In genomic region chr5:10275460-10275859, GRCh38 we compare ENCODE assay signal across 25 cellular contexts. TPM values are rescaled to one million over a fixed set of nuclear protein-coding genes. Genes with fewer than 3 reads are reported as not detected.
A peak's percentile ranks its signal among the peaks of the same experiment; 100 is the strongest.
DNase-seq lines count a peak whose midpoint lies in the region; ATAC-seq and TF ChIP-seq lines count a peak whose summit lies in the region.
"Had no signal": no experiment of that assay in that cellular context is flagged by ENCODE, and none has a peak within 500 bp of the region (broad histone marks: within the 10 kb centered on the region; RNA-seq: fewer than 3 reads in every experiment).

No MANE protein-coding gene starts in this region.

- TF ChIP-seq EP300 in ovary (IDR thresholded peaks at IDR 0.05): no peak

- no peaks in the 10 kb centered on the region for H3K27me3 ChIP-seq in ovary
- H3K27me3 ChIP-seq: cardiac muscle cell, gastroesophageal sphincter had no signal

- peaks cover 22% of the 10 kb centered on the region for H3K27me3 Mint-ChIP-seq in activated CD8-positive, alpha-beta memory T cell treated with anti-CD3 and anti-CD28 coated beads, Interleukin-2, amount 10 ng/mL, durations not matched to agents 7 days and 5 days
- H3K27me3 Mint-ChIP-seq in nephron (ENCODE audit: low read depth): peaks cover 4% of the 10 kb centered on the region
- H3K27me3 Mint-ChIP-seq: CD4-positive, alpha-beta T cell had no signal

- H3K4me1 ChIP-seq in ovary (ENCODE audit: insufficient read depth): no peaks in the 10 kb centered on the region
- H3K4me1 ChIP-seq: gastroesophageal sphincter, left ventricle myocardium inferior had no signal

- H3K27ac ChIP-seq in coronary artery (no peak overlapping the region), ovary (no peak overlapping the region)
- H3K27ac ChIP-seq: cardiac muscle cell, gastroesophageal sphincter, left ventricle myocardium inferior, PC-9, WERI-Rb-1 had no signal

- CTCF ChIA-PET in activated CD8-positive, alpha-beta memory T cell treated with anti-CD3 and anti-CD28 coated beads, Interleukin-2, amount 10 ng/mL, durations not matched to agents 7 days and 5 days (lab: Charles Lee): no interaction called here

- H3K9me3 ChIP-seq in ovary: no peaks in the 10 kb centered on the region
- H3K9me3 ChIP-seq: gastroesophageal sphincter, left ventricle myocardium inferior had no signal

- 47 to 64% (median 52%) methylated on average over 10 of the region's 10 CpGs for WGBS in ovary, 3 donors

- no peak for ATAC-seq in activated CD8-positive, alpha-beta memory T cell treated with anti-CD3 and anti-CD28 coated beads, Interleukin-2, amount 10 ng/mL, durations not matched to agents 7 days and 5 days
- ATAC-seq in GM21381 (IDR thresholded peaks at IDR 0.05; ENCODE audit: unreplicated experiment): no peak

- no peak overlapping the region for H3K4me3 Mint-ChIP-seq in activated CD8-positive, alpha-beta memory T cell treated with anti-CD3 and anti-CD28 coated beads, Interleukin-2, amount 10 ng/mL, durations not matched to agents 7 days and 5 days
- no peak overlapping the region for H3K4me3 Mint-ChIP-seq in nephron
- H3K4me3 Mint-ChIP-seq: activated CD4-positive, alpha-beta T cell treated with anti-CD3 and anti-CD28 coated beads, Interleukin-2, amount 10 ng/mL, durations not matched to agents 24 days and 14 days; activated naive CD4-positive, alpha-beta T cell treated with anti-CD3 and anti-CD28 coated beads, Interleukin-2, amount 10 ng/mL, durations not matched to agents 7 days and 5 days; CD4-positive, alpha-beta T cell; dendritic cell treated with granulocyte-macrophage colony-stimulating factor and Interleukin-4, amounts not matched to agents 40 ng/mL and 50 ng/mL, for 4 days; naive B cell had no signal

- intact Hi-C loops in ovary (cut with DNase I): no loop called here

- H3K27ac Mint-ChIP-seq in activated CD8-positive, alpha-beta memory T cell treated with anti-CD3 and anti-CD28 coated beads, Interleukin-2, amount 10 ng/mL, durations not matched to agents 7 days and 5 days: no peak overlapping the region
- H3K27ac Mint-ChIP-seq in nephron: peak overlapping the region; percentile 20 to 70 (median 21)
- H3K27ac Mint-ChIP-seq: activated CD4-positive, alpha-beta T cell treated with anti-CD3 and anti-CD28 coated beads, Interleukin-2, amount 10 ng/mL, durations not matched to agents 24 days and 14 days; activated naive CD4-positive, alpha-beta T cell treated with anti-CD3 and anti-CD28 coated beads, Interleukin-2, amount 10 ng/mL, durations not matched to agents 7 days and 5 days; CD4-positive, alpha-beta T cell; dendritic cell treated with granulocyte-macrophage colony-stimulating factor and Interleukin-4, amounts not matched to agents 40 ng/mL and 50 ng/mL, for 4 days had no signal

- H3K4me3 ChIP-seq in coronary artery (no peak overlapping the region), ovary (no peak overlapping the region)
- H3K4me3 ChIP-seq: cardiac muscle cell, gastroesophageal sphincter, left ventricle myocardium inferior, PC-9 had no signal

- TF ChIP-seq CTCF in coronary artery (IDR thresholded peaks at IDR 0.05): no peak
- no peak for TF ChIP-seq CTCF in nephron (IDR thresholded peaks at IDR 0.05; ENCODE audit: unreplicated experiment in 3 of 3)
- no peak for TF ChIP-seq CTCF in ovary (IDR thresholded peaks at IDR 0.05)

- peaks cover 18% of the 10 kb centered on the region for H3K4me1 Mint-ChIP-seq in activated CD8-positive, alpha-beta memory T cell treated with anti-CD3 and anti-CD28 coated beads, Interleukin-2, amount 10 ng/mL, durations not matched to agents 7 days and 5 days
- peaks cover 25% of the 10 kb centered on the region for H3K4me1 Mint-ChIP-seq in nephron
- H3K4me1 Mint-ChIP-seq: naive B cell had no signal

- no peaks in the 10 kb centered on the region for H3K9me3 Mint-ChIP-seq in activated CD8-positive, alpha-beta memory T cell treated with anti-CD3 and anti-CD28 coated beads, Interleukin-2, amount 10 ng/mL, durations not matched to agents 7 days and 5 days (ENCODE audit: low read depth)
- no peaks in the 10 kb centered on the region for H3K9me3 Mint-ChIP-seq in nephron
- H3K9me3 Mint-ChIP-seq: activated CD4-positive, alpha-beta T cell treated with anti-CD3 and anti-CD28 coated beads, Interleukin-2, amount 10 ng/mL, durations not matched to agents 24 days and 14 days; CD4-positive, alpha-beta T cell; dendritic cell treated with granulocyte-macrophage colony-stimulating factor and Interleukin-4, amounts not matched to agents 40 ng/mL and 50 ng/mL, for 4 days; naive B cell had no signal

- no peaks in the 10 kb centered on the region for H3K36me3 Mint-ChIP-seq in activated CD8-positive, alpha-beta memory T cell treated with anti-CD3 and anti-CD28 coated beads, Interleukin-2, amount 10 ng/mL, durations not matched to agents 7 days and 5 days
- peaks cover 36% of the 10 kb centered on the region for H3K36me3 Mint-ChIP-seq in nephron (ENCODE audit: low read depth)
- H3K36me3 Mint-ChIP-seq: activated naive CD4-positive, alpha-beta T cell treated with anti-CD3 and anti-CD28 coated beads, Interleukin-2, amount 10 ng/mL, durations not matched to agents 7 days and 5 days; naive B cell had no signal

- no peaks in the 10 kb centered on the region for H3K36me3 ChIP-seq in ovary
- H3K36me3 ChIP-seq: cardiac muscle cell, WERI-Rb-1 had no signal

- DNase-seq in activated CD8-positive, alpha-beta memory T cell treated with anti-CD3 and anti-CD28 coated beads, Interleukin-2, amount 10 ng/mL, durations not matched to agents 7 days and 5 days: peak; percentile 37
- no peak for DNase-seq in activated CD8-positive, alpha-beta memory T cell treated with anti-CD3 and anti-CD28 coated beads for 24 hours
- DNase-seq in coronary artery (ENCODE audit: low spot score): peak; percentile 9
- no peak for DNase-seq in ovary
- no peak for DNase-seq in NCI-H526 treated with DMSO at 0.1 percent for 48 hours (lab: John Stamatoyannopoulos, UW)
- DNase-seq in T-helper 1 cell: no peak
- DNase-seq: 8988T; activated CD4-positive, alpha-beta T cell treated with anti-CD3 and anti-CD28 coated beads, Interleukin-2, amount 10 ng/mL, durations not matched to agents 24 days and 14 days; activated naive CD4-positive, alpha-beta T cell treated with anti-CD3 and anti-CD28 coated beads, Interleukin-2, amount 10 ng/mL, durations not matched to agents 7 days and 5 days; CD4-positive, alpha-beta T cell; hypothalamus; left ventricle myocardium inferior; naive B cell; NCI-H510A; PC-9; Right ventricle myocardium superior; small intestine; SW 1271; T1000; WERI-Rb-1 had no signal

- TF ChIP-seq POLR2A in ovary (IDR thresholded peaks at IDR 0.05): no peak

RNA-seq across cellular contexts. Expression of gene CCT5, which starts 25.4 kb away (rescaled TPM):
- total RNA-seq in activated CD8-positive, alpha-beta memory T cell treated with anti-CD3 and anti-CD28 coated beads, Interleukin-2, amount 10 ng/mL, durations not matched to agents 7 days and 5 days: 100 to 1,000 TPM; 270 to 342 TPM
- 100 to 1,000 TPM in 4 of 7 donors, 10 to 100 TPM in 3; 76.1 to 141 (median 101) TPM for total RNA-seq in ovary
- polyA plus RNA-seq in ovary: 100 to 1,000 TPM in 1 of 2 donors, 10 to 100 TPM in 1; 69.1 to 250 TPM

RNA-seq across cellular contexts. Expression of gene ATPSCKMT, which starts 25.8 kb away (rescaled TPM):
- total RNA-seq in activated CD8-positive, alpha-beta memory T cell treated with anti-CD3 and anti-CD28 coated beads, Interleukin-2, amount 10 ng/mL, durations not matched to agents 7 days and 5 days: 10 to 100 TPM; 18.8 to 24.7 TPM
- 10 to 100 TPM; 11.0 to 16.8 (median 13.0) TPM for total RNA-seq in ovary
- polyA plus RNA-seq in ovary: 10 to 100 TPM in 1 of 2 donors, 1 to 10 TPM in 1; 8.5 to 14.0 TPM

RNA-seq across cellular contexts. Expression of gene CMBL, which starts 32.2 kb away (rescaled TPM):
- total RNA-seq in activated CD8-positive, alpha-beta memory T cell treated with anti-CD3 and anti-CD28 coated beads, Interleukin-2, amount 10 ng/mL, durations not matched to agents 7 days and 5 days: 1 to 10 TPM; 2.7 to 3.2 TPM
- 10 to 100 TPM in 5 of 7 donors, 1 to 10 TPM in 2; 7.3 to 56.9 (median 43.2) TPM for total RNA-seq in ovary
- 10 to 100 TPM; 33.0 to 69.0 TPM for polyA plus RNA-seq in ovary

Comparison
In these comparisons a context has a peak if more than half of its experiments do, and no peak if none do; other contexts are left out.
1. DNase-seq: peak in activated CD8-positive, alpha-beta memory T cell treated with anti-CD3 and anti-CD28 coated beads, Interleukin-2, amount 10 ng/mL, durations not matched to agents 7 days and 5 days (single experiment) and coronary artery (single experiment); none in activated CD8-positive, alpha-beta memory T cell treated with anti-CD3 and anti-CD28 coated beads for 24 hours (single experiment), ovary (0 of 5), NCI-H526 treated with DMSO at 0.1 percent for 48 hours (single experiment) and T-helper 1 cell (0 of 5).